Comparison of ENCODE assay signal across 21 cellular contexts in genomic region chr11:47285969-47286770, GRCh38.
"Had no signal": no experiment of that assay in that cellular context is flagged by ENCODE, and none has a peak within 500 bp of the region (broad histone marks: within the 10 kb centered on the region; RNA-seq: fewer than 3 reads in every experiment).

No MANE protein-coding gene starts in this region.

- ATAC-seq: body of pancreas; lower lobe of right lung; stimulated activated naive CD8-positive, alpha-beta T cell treated with anti-CD3 and anti-CD28 coated beads, Interleukin-15, Interleukin-2, amounts not matched to agents 100 U/mL and 50 U/mL, for 24 hours had no signal

- H3K4me1 Mint-ChIP-seq: activated CD4-positive, alpha-beta T cell treated with anti-CD3 and anti-CD28 coated beads, Interleukin-2, amount 10 ng/mL, durations not matched to agents 24 days and 14 days; mesothelial cell of epicardium had no signal

- H3K4me3 Mint-ChIP-seq: activated CD4-positive, alpha-beta T cell treated with anti-CD3 and anti-CD28 coated beads, Interleukin-2, amount 10 ng/mL, durations not matched to agents 24 days and 14 days; mesothelial cell of epicardium; T-helper 2 cell treated with Interferon-gamma antibody and Interleukin-4, amounts not matched to agents 5 μg/mL and 100 μg/mL, for 36 hours had no signal

- H3K27me3 Mint-ChIP-seq: activated CD4-positive, alpha-beta T cell treated with anti-CD3 and anti-CD28 coated beads, Interleukin-2, amount 10 ng/mL, durations not matched to agents 24 days and 14 days had no signal

- H3K27ac Mint-ChIP-seq: activated CD4-positive, alpha-beta T cell treated with anti-CD3 and anti-CD28 coated beads, Interleukin-2, amount 10 ng/mL, durations not matched to agents 24 days and 14 days; mesothelial cell of epicardium; T-helper 2 cell treated with Interferon-gamma antibody and Interleukin-4, amounts not matched to agents 5 μg/mL and 100 μg/mL, for 36 hours had no signal

- H3K27ac ChIP-seq: body of pancreas, esophagus muscularis mucosa, lower lobe of right lung, tibial artery, uterus had no signal

- H3K9me3 ChIP-seq: body of pancreas, esophagus muscularis mucosa, lower lobe of right lung, SK-N-SH, tibial artery, uterus had no signal

- H3K9me3 Mint-ChIP-seq: activated CD4-positive, alpha-beta T cell treated with anti-CD3 and anti-CD28 coated beads, Interleukin-2, amount 10 ng/mL, durations not matched to agents 24 days and 14 days; mesothelial cell of epicardium; T-helper 2 cell treated with Interferon-gamma antibody and Interleukin-4, amounts not matched to agents 5 μg/mL and 100 μg/mL, for 36 hours had no signal

- H3K4me3 ChIP-seq: body of pancreas, esophagus muscularis mucosa, lower lobe of right lung, tibial artery, uterus had no signal

- H3K27me3 ChIP-seq: body of pancreas, esophagus muscularis mucosa, tibial artery, uterus had no signal

- H3K36me3 ChIP-seq: uterus had no signal

- DNase-seq: activated CD4-positive, alpha-beta T cell treated with anti-CD3 and anti-CD28 coated beads, Interleukin-2, amount 10 ng/mL, durations not matched to agents 24 days and 14 days; activated CD4-positive, CD25-positive, alpha-beta regulatory T cell; activated CD8-positive, alpha-beta memory T cell treated with anti-CD3 and anti-CD28 coated beads for 24 hours; activated CD8-positive, alpha-beta memory T cell treated with anti-CD3 and anti-CD28 coated beads, Interleukin-2, amount 50 U/mL, for 48 hours; activated gamma-delta T cell treated with Interleukin-2 at 50 U/mL for 16 hours; body of pancreas; central memory CD4-positive, alpha-beta T cell; cortex of kidney; effector CD4-positive, alpha-beta T cell; lower lobe of right lung; occipital lobe; retina; SK-N-SH; stimulated activated CD4-positive, alpha-beta T cell treated with anti-CD3 and anti-CD28 coated beads, Interleukin-2, amount 100 ng/mL, for 24 hours; stimulated activated naive CD8-positive, alpha-beta T cell treated with anti-CD3 and anti-CD28 coated beads, Interleukin-15, Interleukin-2, amounts not matched to agents 100 U/mL and 50 U/mL, for 24 hours; substantia nigra; uterus had no signal

- H3K4me1 ChIP-seq: body of pancreas, lower lobe of right lung, tibial artery, uterus had no signal
